In genomic region chr20:37464611-37465010, GRCh38 we compare ENCODE assay signal across 1 cellular context.
TF ChIP-seq lines count a peak whose summit lies in the region.

No MANE protein-coding gene starts in this region.

TF ChIP-seq in HepG2, 621 proteins besides CTCF, POLR2A, EP300 and RAD21:
- TF ChIP-seq FOXC1 (CRISPR knock-in tag; IDR thresholded peaks at IDR 0.05; ENCODE audit: borderline replicate concordance), result no peak
